In the genomic region with DNA sequence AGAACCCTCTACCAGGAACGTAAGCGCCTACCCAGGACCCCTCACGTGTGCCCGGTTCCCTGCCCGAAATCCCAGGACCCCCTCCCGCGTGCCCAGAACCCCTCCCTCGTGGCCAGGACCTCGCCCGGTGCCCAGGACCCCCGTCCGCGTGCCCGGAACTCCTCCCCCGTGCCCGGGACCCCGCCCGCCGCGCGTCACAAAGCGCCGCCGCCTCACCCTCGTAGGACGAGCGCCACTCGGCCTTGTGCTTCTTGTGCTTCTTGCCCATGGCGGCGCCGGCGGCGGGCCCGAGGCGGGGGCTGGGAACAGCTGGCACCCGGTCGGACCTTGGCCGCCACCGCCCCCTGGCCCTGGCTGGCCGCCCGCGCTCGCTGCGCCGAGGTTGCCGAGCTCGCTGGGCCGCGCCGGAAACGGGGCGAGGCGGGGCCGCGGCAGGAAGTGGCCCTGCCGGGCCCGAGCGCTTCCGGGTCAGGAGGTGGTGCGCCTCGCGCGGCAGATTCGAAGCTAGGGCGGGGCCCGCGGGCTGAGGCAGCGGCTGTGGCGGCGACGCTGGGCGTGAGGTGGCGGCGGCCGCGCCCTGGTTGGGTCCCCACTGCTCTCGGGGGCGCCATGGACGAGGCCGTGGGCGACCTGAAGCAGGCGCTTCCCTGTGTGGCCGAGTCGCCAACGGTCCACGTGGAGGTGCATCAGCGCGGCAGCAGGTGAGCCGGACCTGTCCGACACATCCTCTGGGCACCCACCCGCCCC, we compare ENCODE assay signal across 8 cellular contexts. TPM values are rescaled to one million over a fixed set of nuclear protein-coding genes. Genes with fewer than 3 reads are reported as not detected.
DNase-seq lines count a peak whose midpoint lies in the region; ATAC-seq and TF ChIP-seq lines count a peak whose summit lies in the region.

A gene (minus strand): TSS at position 412 of the 747 bp plus-strand sequence. CDS start 144 bp downstream, at position 268.
A gene with protein sequence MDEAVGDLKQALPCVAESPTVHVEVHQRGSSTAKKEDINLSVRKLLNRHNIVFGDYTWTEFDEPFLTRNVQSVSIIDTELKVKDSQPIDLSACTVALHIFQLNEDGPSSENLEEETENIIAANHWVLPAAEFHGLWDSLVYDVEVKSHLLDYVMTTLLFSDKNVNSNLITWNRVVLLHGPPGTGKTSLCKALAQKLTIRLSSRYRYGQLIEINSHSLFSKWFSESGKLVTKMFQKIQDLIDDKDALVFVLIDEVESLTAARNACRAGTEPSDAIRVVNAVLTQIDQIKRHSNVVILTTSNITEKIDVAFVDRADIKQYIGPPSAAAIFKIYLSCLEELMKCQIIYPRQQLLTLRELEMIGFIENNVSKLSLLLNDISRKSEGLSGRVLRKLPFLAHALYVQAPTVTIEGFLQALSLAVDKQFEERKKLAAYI (plus strand): TSS at position 495 of the 747 bp plus-strand sequence. CDS start 115 bp downstream, at position 610.

- peak within 1 kb of the TSS; percentile 88 for H3K27ac Mint-ChIP-seq in activated naive CD4-positive, alpha-beta T cell treated with anti-CD3 and anti-CD28 coated beads, Interleukin-2, amount 10 ng/mL, durations not matched to agents 7 days and 5 days

- H3K4me2 ChIP-seq in Karpas-422 (ENCODE audit: low read depth, low read length, poor library complexity, severe bottlenecking) (peak within 1 kb of the TSS; percentile 92), osteoblast (ENCODE audit: insufficient read depth, low read length) (peak within 1 kb of the TSS; percentile 97)

- no peaks in the 10 kb centered on the region for H3K9me3 ChIP-seq in ES-I3 (ENCODE audit: control insufficient read depth, insufficient read depth, low read length)
- H3K9me3 ChIP-seq in Karpas-422 (ENCODE audit: low read length): no peaks in the 10 kb centered on the region
- H3K9me3 ChIP-seq in osteoblast (ENCODE audit: low read depth, low read length): no peaks in the 10 kb centered on the region
- H3K9me3 ChIP-seq in thoracic aorta: no peaks in the 10 kb centered on the region

- peaks cover 43% of the 10 kb centered on the region for H3K4me1 Mint-ChIP-seq in activated naive CD4-positive, alpha-beta T cell treated with anti-CD3 and anti-CD28 coated beads, Interleukin-2, amount 10 ng/mL, durations not matched to agents 7 days and 5 days

- H3K4me3 Mint-ChIP-seq in activated naive CD4-positive, alpha-beta T cell treated with anti-CD3 and anti-CD28 coated beads, Interleukin-2, amount 10 ng/mL, durations not matched to agents 7 days and 5 days: peak within 1 kb of the TSS; percentile 85

- in situ Hi-C loops in SK-MEL-5 (cut with HindIII; ENCODE audit: low pct_unique_long_range_greater_than_20kb, low sequenced_read_pairs): no loop called here

- no peaks in the 10 kb centered on the region for H3K9me2 ChIP-seq in Karpas-422 (replicated peaks; ENCODE audit: insufficient read depth, low read length)

- 0 out of 2 replicates have a peak, but pooled peaks cover 6% of the 10 kb centered on the region for H4K20me1 ChIP-seq in Karpas-422 (ENCODE audit: insufficient read depth, low read depth, low read length)
- peaks cover 5% of the 10 kb centered on the region for H4K20me1 ChIP-seq in osteoblast (ENCODE audit: insufficient read depth, low read length)

- peak; percentile 93 for DNase-seq in Karpas-422
- DNase-seq in SK-MEL-5 (ENCODE audit: low read depth, low spot score): peak; percentile 83
- peak; percentile 90 for DNase-seq in activated naive CD4-positive, alpha-beta T cell treated with anti-CD3 and anti-CD28 coated beads, Interleukin-2, amount 10 ng/mL, durations not matched to agents 7 days and 5 days
- no peak for DNase-seq in glomerular endothelial cell (ENCODE audit: extremely low read depth, low read depth, low spot score)
- DNase-seq in osteoblast (ENCODE audit: insufficient read length, low spot score, missing footprints): peak; percentile 100
- DNase-seq in thoracic aorta (ENCODE audit: low spot score): no peak

- H3K4me1 ChIP-seq in ES-I3 (ENCODE audit: insufficient read depth, low read length) (0 out of 2 replicates have a peak, but pooled peaks cover 8% of the 10 kb centered on the region), Karpas-422 (ENCODE audit: low read length) (peaks cover 24% of the 10 kb centered on the region), osteoblast (ENCODE audit: insufficient read depth, low read length) (peaks cover 26% of the 10 kb centered on the region), thoracic aorta (ENCODE audit: control insufficient read depth in 1 of 2, low read depth in 2 of 2) (peaks cover 11 to 23% of the 10 kb centered on the region in 2 donors)

- no peaks in the 10 kb centered on the region for H3K27me3 Mint-ChIP-seq in activated naive CD4-positive, alpha-beta T cell treated with anti-CD3 and anti-CD28 coated beads, Interleukin-2, amount 10 ng/mL, durations not matched to agents 7 days and 5 days

- TF ChIP-seq CTCF in osteoblast (IDR thresholded peaks at IDR 0.05; ENCODE audit: extremely low read depth, low read depth, low read length) (no peak), thoracic aorta (IDR thresholded peaks at IDR 0.05) (no peak)

- H3K79me2 ChIP-seq in Karpas-422 (ENCODE audit: low read length) (peaks cover 91% of the 10 kb centered on the region), osteoblast (ENCODE audit: insufficient read depth, low read length) (peaks cover 59% of the 10 kb centered on the region)

- H2AFZ ChIP-seq in Karpas-422 (ENCODE audit: low read length) (peak within 1 kb of the TSS; percentile 26; the same call in 1 of the 2 replicates), osteoblast (ENCODE audit: low read length) (peak within 1 kb of the TSS; percentile 81)

- peaks cover 57% of the 10 kb centered on the region for H3K36me3 Mint-ChIP-seq in activated naive CD4-positive, alpha-beta T cell treated with anti-CD3 and anti-CD28 coated beads, Interleukin-2, amount 10 ng/mL, durations not matched to agents 7 days and 5 days

- H3K36me3 ChIP-seq in ES-I3 (ENCODE audit: insufficient read depth, low read length) (peaks cover 38% of the 10 kb centered on the region), Karpas-422 (ENCODE audit: insufficient read depth, low read length) (peaks cover 51% of the 10 kb centered on the region), osteoblast (ENCODE audit: insufficient read depth, low read length) (peaks cover 35% of the 10 kb centered on the region), thoracic aorta (peaks cover 5% of the 10 kb centered on the region)

- H3K9me3 Mint-ChIP-seq in activated naive CD4-positive, alpha-beta T cell treated with anti-CD3 and anti-CD28 coated beads, Interleukin-2, amount 10 ng/mL, durations not matched to agents 7 days and 5 days: no peaks in the 10 kb centered on the region

- H3K9ac ChIP-seq in ES-I3 (ENCODE audit: low read depth, low read length) (peak within 1 kb of the TSS; percentile 74), Karpas-422 (ENCODE audit: low read length) (peak within 1 kb of the TSS; percentile 91)

- H3K27ac ChIP-seq in Karpas-422 (ENCODE audit: low read length) (peak within 1 kb of the TSS; percentile 45; the same call in 1 of the 2 replicates), osteoblast (ENCODE audit: low read depth, low read length) (peak within 1 kb of the TSS; percentile 92), thoracic aorta (peak within 1 kb of the TSS; percentile 75 to 91)

- CTCF ChIA-PET in activated naive CD4-positive, alpha-beta T cell treated with anti-CD3 and anti-CD28 coated beads, Interleukin-2, amount 10 ng/mL, durations not matched to agents 7 days and 5 days (lab: Charles Lee): interaction anchor here (1.6 to 2.3 kb wide), 2 partner anchors 10 to 13 kb away, joined by 5 to 10 read pairs; no protein-coding TSS in a partner anchor

- H3K4me3 ChIP-seq in Karpas-422 (ENCODE audit: low read length) (peak within 1 kb of the TSS; percentile 99), osteoblast (ENCODE audit: insufficient read depth, low read length) (peak within 1 kb of the TSS; percentile 88), thoracic aorta (peak within 1 kb of the TSS; percentile 86)

- peak; percentile 93 for ATAC-seq in GM21825 (IDR thresholded peaks at IDR 0.05; ENCODE audit: unreplicated experiment)
- peak; percentile 75 for ATAC-seq in thoracic aorta (ENCODE audit: insufficient number of reproducible peaks, low FRiP score, low read depth)

- H3K27me3 ChIP-seq in Karpas-422 (ENCODE audit: low read length) (no peaks in the 10 kb centered on the region), osteoblast (ENCODE audit: insufficient read depth, low read length) (no peaks in the 10 kb centered on the region), thoracic aorta (replicated peaks; ENCODE audit: insufficient read depth) (no peaks in the 10 kb centered on the region)

RNA-seq across cellular contexts. Expression of the first gene that starts in this region (rescaled TPM):
- total RNA-seq in Karpas-422 (2014; rRNA removed; shearing (Covaris generic); ENCODE audit: low replicate concordance): 25.7 and 42.0 TPM in 2 replicates
- total RNA-seq in SK-MEL-5 (2014; rRNA removed; shearing (Covaris generic)): 43.1 and 44.2 TPM in 2 replicates
- 44.3 and 58.3 TPM in 2 replicates for polyA plus RNA-seq in SK-MEL-5 (2015; cell fraction: cytosol; rRNA removed)
- 401 and 461 TPM in 2 replicates for polyA plus RNA-seq in SK-MEL-5 (2015; cell fraction: nucleus; rRNA removed)
- 43.4 and 47.6 TPM in 2 replicates for total RNA-seq in glomerular endothelial cell
- total RNA-seq in osteoblast: 29.8 and 35.8 TPM in 2 replicates
- total RNA-seq in thoracic aorta: 10 to 100 TPM; 30.7 to 54.5 TPM

RNA-seq across cellular contexts. Expression of the second gene that starts in this region (rescaled TPM):
- total RNA-seq in Karpas-422 (2014; rRNA removed; shearing (Covaris generic); ENCODE audit: low replicate concordance): 16.3 and 18.8 TPM in 2 replicates
- 43.7 and 47.0 TPM in 2 replicates for total RNA-seq in SK-MEL-5 (2014; rRNA removed; shearing (Covaris generic))
- 42.7 and 47.1 TPM in 2 replicates for polyA plus RNA-seq in SK-MEL-5 (2015; cell fraction: cytosol; rRNA removed)
- polyA plus RNA-seq in SK-MEL-5 (2015; cell fraction: nucleus; rRNA removed): 58.4 and 67.5 TPM in 2 replicates
- 15.8 and 31.8 TPM in 2 replicates for total RNA-seq in glomerular endothelial cell
- total RNA-seq in osteoblast: 3.8 and 4.0 TPM in 2 replicates
- total RNA-seq in thoracic aorta: 1 to 10 TPM in 1 of 2 donors, not detected in 1; 1.6 TPM

Comparison
In these comparisons a context has a peak if more than half of its experiments do, and no peak if none do; other contexts are left out.
1. DNase-seq: peak in Karpas-422 (single experiment), SK-MEL-5 (single experiment), activated naive CD4-positive, alpha-beta T cell treated with anti-CD3 and anti-CD28 coated beads, Interleukin-2, amount 10 ng/mL, durations not matched to agents 7 days and 5 days (single experiment) and osteoblast (single experiment); none in glomerular endothelial cell (single experiment) and thoracic aorta (single experiment).
2. Peak in every context shown above with its lines, with median percentiles within 50 percentile points of each other: H3K27ac ChIP-seq and H3K4me3 ChIP-seq.